8 cellular contexts compared by ENCODE assay signal in genomic region chr16:80931661-80931984, GRCh38.
DNase-seq lines count a peak whose midpoint lies in the region; ATAC-seq, FAIRE-seq and TF ChIP-seq lines count a peak whose summit lies in the region.

No MANE protein-coding gene starts in this region.

- H3K36me3 Mint-ChIP-seq in stimulated activated naive CD8-positive, alpha-beta T cell treated with anti-CD3 and anti-CD28 coated beads, Interleukin-15, Interleukin-2, amounts not matched to agents 100 ng/mL and 50 ng/mL, for 24 hours (ENCODE audit: low read depth): no peaks in the 10 kb centered on the region
- no peaks in the 10 kb centered on the region for H3K36me3 Mint-ChIP-seq in natural killer cell treated with Interleukin-12 subunit alpha and Interleukin-12 subunit beta and Interleukin-15 and Interleukin-18, amount 100 ng/mL, for 72 hours

- peak overlapping the region; percentile 42 to 86 (median 63) for H3K4me3 ChIP-seq in endothelial cell of umbilical vein (replicated peaks in 1 of 3; ENCODE audit: insufficient read depth in 1 of 3, low read depth in 1 of 3, low read length in 3 of 3)

- H3K9ac ChIP-seq in endothelial cell of umbilical vein (replicated peaks; ENCODE audit: extremely low read depth, insufficient read depth, low read length): peak overlapping the region; percentile 94

- H3K4me1 ChIP-seq in endothelial cell of umbilical vein (ENCODE audit: control insufficient read depth, extremely low read depth, insufficient read depth, low read length): peaks cover 25% of the 10 kb centered on the region

- H3K27ac Mint-ChIP-seq in stimulated activated naive CD8-positive, alpha-beta T cell treated with anti-CD3 and anti-CD28 coated beads, Interleukin-15, Interleukin-2, amounts not matched to agents 100 ng/mL and 50 ng/mL, for 24 hours: no peak overlapping the region
- H3K27ac Mint-ChIP-seq in natural killer cell treated with Interleukin-12 subunit alpha and Interleukin-12 subunit beta and Interleukin-15 and Interleukin-18, amount 100 ng/mL, for 72 hours: no peak overlapping the region

- H4K20me1 ChIP-seq in endothelial cell of umbilical vein (replicated peaks; ENCODE audit: control insufficient read depth, extremely low read depth, insufficient read depth, low read length): no peaks in the 10 kb centered on the region

- H3K27me3 ChIP-seq in endothelial cell of umbilical vein (ENCODE audit: control insufficient read depth in 2 of 2, insufficient read depth in 2 of 2, low read length in 2 of 2): no peaks in the 10 kb centered on the region

- peak overlapping the region; percentile 95 for H3K4me2 ChIP-seq in endothelial cell of umbilical vein (ENCODE audit: insufficient read depth, low read length)

- H3K4me1 Mint-ChIP-seq in stimulated activated naive CD8-positive, alpha-beta T cell treated with anti-CD3 and anti-CD28 coated beads, Interleukin-15, Interleukin-2, amounts not matched to agents 100 ng/mL and 50 ng/mL, for 24 hours (ENCODE audit: low read depth): peaks cover 10% of the 10 kb centered on the region
- H3K4me1 Mint-ChIP-seq in natural killer cell treated with Interleukin-12 subunit alpha and Interleukin-12 subunit beta and Interleukin-15 and Interleukin-18, amount 100 ng/mL, for 72 hours (ENCODE audit: low read depth in 2 of 2): peaks cover 7 to 9% of the 10 kb centered on the region in 2 donors

- POLR2A ChIA-PET in endothelial cell of umbilical vein (lab: Charles Lee): interaction anchor here (1.4 kb wide), 1 partner anchor 62 kb away, joined by 4 read pairs; no protein-coding TSS in a partner anchor

- dilution Hi-C loops in endothelial cell of umbilical vein (cut with MboI; ENCODE audit: extremely low pct_ligation_motif_present, low sequenced_read_pairs): no loop called here

- H3K9me3 Mint-ChIP-seq in stimulated activated naive CD8-positive, alpha-beta T cell treated with anti-CD3 and anti-CD28 coated beads, Interleukin-15, Interleukin-2, amounts not matched to agents 100 ng/mL and 50 ng/mL, for 24 hours: no peaks in the 10 kb centered on the region
- no peaks in the 10 kb centered on the region for H3K9me3 Mint-ChIP-seq in natural killer cell treated with Interleukin-12 subunit alpha and Interleukin-12 subunit beta and Interleukin-15 and Interleukin-18, amount 100 ng/mL, for 72 hours

- TF ChIP-seq CTCF in endothelial cell of umbilical vein (IDR thresholded peaks at IDR 0.05; ENCODE audit: extremely low read depth in 1 of 2, insufficient read depth in 1 of 2, low read depth in 1 of 2, low read length in 2 of 2): no peak

- H3K27ac ChIP-seq in endothelial cell of umbilical vein (ENCODE audit: insufficient read depth, low read depth, low read length): peak overlapping the region; percentile 98

- no peak for ATAC-seq in stimulated activated naive CD8-positive, alpha-beta T cell treated with anti-CD3 and anti-CD28 coated beads, Interleukin-15, Interleukin-2, amounts not matched to agents 100 U/mL and 50 U/mL, for 24 hours
- no peak for ATAC-seq in natural killer cell treated with Interleukin-12 subunit alpha and Interleukin-12 subunit beta and Interleukin-15 and Interleukin-18, amount 100 ng/mL, for 72 hours
- ATAC-seq in HG02588 (IDR thresholded peaks at IDR 0.05; ENCODE audit: unreplicated experiment): no peak

- no peak for TF ChIP-seq POLR2A in endothelial cell of umbilical vein (IDR thresholded peaks at IDR 0.05; ENCODE audit: low read depth, low read length)

- peak overlapping the region; percentile 8 for H2AFZ ChIP-seq in endothelial cell of umbilical vein (ENCODE audit: low read depth, low read length)

- no peaks in the 10 kb centered on the region for H3K9me3 ChIP-seq in endothelial cell of umbilical vein (replicated peaks; ENCODE audit: control insufficient read depth, insufficient read depth, low read length)

- H3K4me3 Mint-ChIP-seq in stimulated activated naive CD8-positive, alpha-beta T cell treated with anti-CD3 and anti-CD28 coated beads, Interleukin-15, Interleukin-2, amounts not matched to agents 100 ng/mL and 50 ng/mL, for 24 hours: peak overlapping the region; percentile 57
- peak overlapping the region; percentile 66 for H3K4me3 Mint-ChIP-seq in natural killer cell treated with Interleukin-12 subunit alpha and Interleukin-12 subunit beta and Interleukin-15 and Interleukin-18, amount 100 ng/mL, for 72 hours

- CTCF ChIA-PET in endothelial cell of umbilical vein (lab: Charles Lee): interaction anchor here (0.7 to 3.4 kb wide), 3 partner anchors 17 to 75 kb away, joined by 3 to 29 read pairs (median 3); partner anchors contain the start of genes CENPN and CMC2

- H3K27me3 Mint-ChIP-seq in stimulated activated naive CD8-positive, alpha-beta T cell treated with anti-CD3 and anti-CD28 coated beads, Interleukin-15, Interleukin-2, amounts not matched to agents 100 ng/mL and 50 ng/mL, for 24 hours: peaks cover 66% of the 10 kb centered on the region
- peaks cover 30 to 64% of the 10 kb centered on the region in 2 donors for H3K27me3 Mint-ChIP-seq in natural killer cell treated with Interleukin-12 subunit alpha and Interleukin-12 subunit beta and Interleukin-15 and Interleukin-18, amount 100 ng/mL, for 72 hours

- FAIRE-seq in endothelial cell of umbilical vein (lab: Jason Lieb, UNC): no peak

- intact Hi-C loops in endothelial cell of umbilical vein (cut with micrococcal nuclease): loop anchor here (10.0 kb wide), 1 partner anchor 583 kb away; no protein-coding TSS in a partner anchor

- H3K9me1 ChIP-seq in endothelial cell of umbilical vein (replicated peaks; ENCODE audit: control insufficient read depth, extremely low read depth, insufficient read depth, low read length): no peaks in the 10 kb centered on the region

- BruUV-seq in endothelial cell of umbilical vein (replicated peaks; lab: Mats Ljungman, UMichigan): no TSS peak

- peaks cover 6% of the 10 kb centered on the region for H3K79me2 ChIP-seq in endothelial cell of umbilical vein (ENCODE audit: control insufficient read depth, insufficient read depth, low read length)

- DNase-seq in stimulated activated naive CD8-positive, alpha-beta T cell treated with anti-CD3 and anti-CD28 coated beads, Interleukin-15, Interleukin-2, amounts not matched to agents 100 U/mL and 50 U/mL, for 24 hours: no peak
- DNase-seq in endothelial cell of umbilical vein (ENCODE audit: low read depth, low spot score) (peak; percentile 56), NCI-H345 (lab: John Stamatoyannopoulos, UW) (no peak), ACHN (no peak), NCI-H2196 (lab: John Stamatoyannopoulos, UW; ENCODE audit: unreplicated experiment) (no peak)
- no peak for DNase-seq in natural killer cell treated with Interleukin-12 subunit alpha and Interleukin-12 subunit beta and Interleukin-15 and Interleukin-18, amount 100 ng/mL, for 72 hours (ENCODE audit: low spot score)

- in situ Hi-C loops in ACHN (cut with HindIII; ENCODE audit: low pct_ligation_motif_present, low pct_unique_long_range_greater_than_20kb, low sequenced_read_pairs): no loop called here

- H3K36me3 ChIP-seq in endothelial cell of umbilical vein (ENCODE audit: control insufficient read depth in 2 of 2, extremely low read depth in 1 of 2, insufficient read depth in 2 of 2, low read length in 2 of 2): no peaks in the 10 kb centered on the region

TF ChIP-seq in endothelial cell of umbilical vein, 7 proteins besides CTCF, POLR2A, EP300 and RAD21:
- TF ChIP-seq EZH2 (IDR thresholded peaks at IDR 0.05; ENCODE audit: borderline replicate concordance, low read depth, low read length, severe bottlenecking) (no peak), FOS (IDR thresholded peaks at IDR 0.05; ENCODE audit: borderline replicate concordance, insufficient read depth, low read length) (no peak), MYC (IDR thresholded peaks at IDR 0.05; ENCODE audit: low read depth, low read length) (no peak), MAX (IDR thresholded peaks at IDR 0.05; ENCODE audit: insufficient read depth, insufficient read length) (no peak), GATA2 (IDR thresholded peaks at IDR 0.05; ENCODE audit: insufficient read depth, insufficient read length, low read depth, low read length) (no peak), JUN (IDR thresholded peaks at IDR 0.05; ENCODE audit: borderline replicate concordance, insufficient read depth, insufficient read length, low read depth) (no peak), POLR2AphosphoS5 (IDR thresholded peaks at IDR 0.05; ENCODE audit: insufficient read depth, low read depth, low read length) (no peak)
